ENCODE assay signal across 11 cellular contexts in genomic region chr17:49843774-49844350, GRCh38. TPM values are rescaled to one million over a fixed set of nuclear protein-coding genes. Genes with fewer than 3 reads are reported as not detected.
DNase-seq lines count a peak whose midpoint lies in the region; ATAC-seq and TF ChIP-seq lines count a peak whose summit lies in the region.
"Had no signal": no experiment of that assay in that cellular context is flagged by ENCODE, and none has a peak within 500 bp of the region (broad histone marks: within the 10 kb centered on the region; RNA-seq: fewer than 3 reads in every experiment).

No MANE protein-coding gene starts in this region.

- H3K36me3 Mint-ChIP-seq in endodermal cell (ENCODE audit: low read depth): peaks cover 23% of the 10 kb centered on the region
- peaks cover 15% of the 10 kb centered on the region for H3K36me3 Mint-ChIP-seq in stimulated activated effector memory CD8-positive, alpha-beta T cell treated with anti-CD3 and anti-CD28 coated beads, Interleukin-12 subunit alpha, Interleukin-12 subunit beta, amount 100 ng/mL, for 72 hours
- H3K36me3 Mint-ChIP-seq in activated T-helper 2 cell treated with anti-CD3 and anti-CD28 coated beads, Interferon-gamma antibody, Interleukin-2, Interleukin-4, amounts not matched to agents 10 μg/mL and 5 μg/mL and 100 μg/mL, durations not matched to agents 14 hours and 24 hours and 36 hours (ENCODE audit: low read depth): peaks cover 4% of the 10 kb centered on the region

- H3K4me3 ChIP-seq in left ventricle myocardium inferior (no peak overlapping the region), OCI-LY7 (ENCODE audit: low read depth, low read length, poor library complexity, severe bottlenecking) (no peak overlapping the region), endodermal cell (ENCODE audit: low read length) (no peak overlapping the region), tibial nerve (no peak overlapping the region)
- H3K4me3 ChIP-seq: skin epidermis had no signal

- H3K27me3 Mint-ChIP-seq in endodermal cell (ENCODE audit: insufficient read depth): no peaks in the 10 kb centered on the region
- no peaks in the 10 kb centered on the region for H3K27me3 Mint-ChIP-seq in activated T-helper 2 cell treated with anti-CD3 and anti-CD28 coated beads, Interferon-gamma antibody, Interleukin-2, Interleukin-4, amounts not matched to agents 10 μg/mL and 5 μg/mL and 100 μg/mL, durations not matched to agents 14 hours and 24 hours and 36 hours (ENCODE audit: low read depth)

- POLR2A ChIA-PET in OCI-LY7 (lab: Charles Lee): no interaction called here

- no peaks in the 10 kb centered on the region for H3K79me2 ChIP-seq in OCI-LY7 (ENCODE audit: insufficient read depth, low read depth, low read length)

- TF ChIP-seq POLR2A in tibial nerve (IDR thresholded peaks at IDR 0.05): no peak

- H3K9me3 ChIP-seq in left ventricle myocardium inferior (replicated peaks) (no peaks in the 10 kb centered on the region), OCI-LY7 (ENCODE audit: low read length) (no peaks in the 10 kb centered on the region), endodermal cell (ENCODE audit: control insufficient read depth, low read length) (no peaks in the 10 kb centered on the region), tibial nerve (no peaks in the 10 kb centered on the region)

- no peak overlapping the region for H3K9ac ChIP-seq in endodermal cell (ENCODE audit: extremely low read depth, low read length, poor library complexity, severe bottlenecking)

- H3K36me3 ChIP-seq in left ventricle myocardium inferior (peaks cover 8% of the 10 kb centered on the region), OCI-LY7 (ENCODE audit: insufficient read depth, low read length) (no peaks in the 10 kb centered on the region), endodermal cell (ENCODE audit: control insufficient read depth, insufficient read depth, low read length) (peaks cover 5% of the 10 kb centered on the region), tibial nerve (peaks cover 0 to 4% (median 0%) of the 10 kb centered on the region in 3 donors)

- H2AFZ ChIP-seq in OCI-LY7 (ENCODE audit: low read length): no peak overlapping the region

- peaks cover 48% of the 10 kb centered on the region for H3K4me1 ChIP-seq in left ventricle myocardium inferior
- no peaks in the 10 kb centered on the region for H3K4me1 ChIP-seq in OCI-LY7 (ENCODE audit: insufficient read depth, low read length, poor library complexity, severe bottlenecking)
- peaks cover 25% of the 10 kb centered on the region for H3K4me1 ChIP-seq in endodermal cell (ENCODE audit: control insufficient read depth, insufficient read depth, low read length)
- H3K4me1 ChIP-seq in tibial nerve: peaks cover 0 to 29% (median 8%) of the 10 kb centered on the region in 4 donors

- no peaks in the 10 kb centered on the region for H3K9me2 ChIP-seq in OCI-LY7 (ENCODE audit: insufficient read depth, low read length)

- CTCF ChIA-PET in OCI-LY7 (lab: Charles Lee; ENCODE audit: unreplicated experiment): no interaction called here

- no peak for TF ChIP-seq EP300 in tibial nerve (IDR thresholded peaks at IDR 0.05)

- H3K27me3 ChIP-seq in left ventricle myocardium inferior (ENCODE audit: low read depth) (no peaks in the 10 kb centered on the region), endodermal cell (ENCODE audit: control insufficient read depth, insufficient read depth, low read length, poor library complexity, severe bottlenecking) (no peaks in the 10 kb centered on the region), tibial nerve (no peaks in the 10 kb centered on the region)

- peak; percentile 29 for TF ChIP-seq CTCF in left ventricle myocardium inferior (IDR thresholded peaks at IDR 0.05; ENCODE audit: borderline replicate concordance)
- TF ChIP-seq CTCF in OCI-LY7 (conservative IDR thresholded peaks at IDR 0.05; ENCODE audit: low read length): peak; percentile 71
- TF ChIP-seq CTCF in endodermal cell (conservative IDR thresholded peaks at IDR 0.05): peak; percentile 77
- peak in 1 of 5 experiments; percentile 15 for TF ChIP-seq CTCF in tibial nerve (IDR thresholded peaks at IDR 0.05)

- DNase-seq in left ventricle myocardium inferior (no peak), left ventricle myocardium superior (no peak), OCI-LY7 (ENCODE audit: low spot score) (peak; percentile 27), endodermal cell (peak; percentile 89), ureter (ENCODE audit: low spot score) (no peak), tibial nerve (ENCODE audit: low spot score in 2 of 2) (no peak)
- DNase-seq in stimulated activated effector memory CD8-positive, alpha-beta T cell treated with anti-CD3 and anti-CD28 coated beads, Interleukin-12 subunit alpha, Interleukin-12 subunit beta, amount 100 ng/mL, for 72 hours (ENCODE audit: low spot score in 2 of 2): no peak
- no peak for DNase-seq in activated T-helper 2 cell treated with anti-CD3 and anti-CD28 coated beads, Interferon-gamma antibody, Interleukin-2, Interleukin-4, amounts not matched to agents 10 μg/mL and 5 μg/mL and 100 μg/mL, durations not matched to agents 14 hours and 24 hours and 36 hours (ENCODE audit: low spot score)
- DNase-seq: activated T-cell treated with anti-CD3 and anti-CD28 coated beads, Interleukin-2, amount 50 U/mL, for 4 hours; NCI-H526 treated with DMSO at 0.1 percent for 48 hours had no signal

- H3K9me3 Mint-ChIP-seq in endodermal cell: no peaks in the 10 kb centered on the region
- no peaks in the 10 kb centered on the region for H3K9me3 Mint-ChIP-seq in stimulated activated effector memory CD8-positive, alpha-beta T cell treated with anti-CD3 and anti-CD28 coated beads, Interleukin-12 subunit alpha, Interleukin-12 subunit beta, amount 100 ng/mL, for 72 hours
- H3K9me3 Mint-ChIP-seq in activated T-helper 2 cell treated with anti-CD3 and anti-CD28 coated beads, Interferon-gamma antibody, Interleukin-2, Interleukin-4, amounts not matched to agents 10 μg/mL and 5 μg/mL and 100 μg/mL, durations not matched to agents 14 hours and 24 hours and 36 hours: no peaks in the 10 kb centered on the region
- H3K9me3 Mint-ChIP-seq: activated T-cell treated with anti-CD3 and anti-CD28 coated beads, Interleukin-2, amount 50 U/mL, for 4 hours had no signal

- H3K27ac Mint-ChIP-seq in endodermal cell: no peak overlapping the region
- peak overlapping the region; percentile 8 for H3K27ac Mint-ChIP-seq in stimulated activated effector memory CD8-positive, alpha-beta T cell treated with anti-CD3 and anti-CD28 coated beads, Interleukin-12 subunit alpha, Interleukin-12 subunit beta, amount 100 ng/mL, for 72 hours
- no peak overlapping the region for H3K27ac Mint-ChIP-seq in activated T-helper 2 cell treated with anti-CD3 and anti-CD28 coated beads, Interferon-gamma antibody, Interleukin-2, Interleukin-4, amounts not matched to agents 10 μg/mL and 5 μg/mL and 100 μg/mL, durations not matched to agents 14 hours and 24 hours and 36 hours

- BruUV-seq in OCI-LY7 (replicated peaks; lab: Mats Ljungman, UMichigan): no TSS peak

- H3K4me3 Mint-ChIP-seq in endodermal cell: no peak overlapping the region
- H3K4me3 Mint-ChIP-seq in stimulated activated effector memory CD8-positive, alpha-beta T cell treated with anti-CD3 and anti-CD28 coated beads, Interleukin-12 subunit alpha, Interleukin-12 subunit beta, amount 100 ng/mL, for 72 hours: no peak overlapping the region
- H3K4me3 Mint-ChIP-seq in activated T-helper 2 cell treated with anti-CD3 and anti-CD28 coated beads, Interferon-gamma antibody, Interleukin-2, Interleukin-4, amounts not matched to agents 10 μg/mL and 5 μg/mL and 100 μg/mL, durations not matched to agents 14 hours and 24 hours and 36 hours (ENCODE audit: low read depth): no peak overlapping the region
- H3K4me3 Mint-ChIP-seq: activated T-cell treated with anti-CD3 and anti-CD28 coated beads, Interleukin-2, amount 50 U/mL, for 4 hours had no signal

- ATAC-seq in left ventricle myocardium superior: no peak
- ATAC-seq in stimulated activated effector memory CD8-positive, alpha-beta T cell treated with anti-CD3 and anti-CD28 coated beads, Interleukin-12 subunit alpha, Interleukin-12 subunit beta, amount 100 ng/mL, for 72 hours: no peak
- ATAC-seq: activated T-cell treated with anti-CD3 and anti-CD28 coated beads, Interleukin-2, amount 50 U/mL, for 4 hours had no signal

- H3K4me2 ChIP-seq in OCI-LY7 (ENCODE audit: low read length): no peak overlapping the region

- H4K20me1 ChIP-seq in OCI-LY7 (ENCODE audit: insufficient read depth, low read length): no peaks in the 10 kb centered on the region; the same call in 1 of the 2 replicates

- peaks cover 29% of the 10 kb centered on the region for H3K4me1 Mint-ChIP-seq in endodermal cell
- H3K4me1 Mint-ChIP-seq in stimulated activated effector memory CD8-positive, alpha-beta T cell treated with anti-CD3 and anti-CD28 coated beads, Interleukin-12 subunit alpha, Interleukin-12 subunit beta, amount 100 ng/mL, for 72 hours: peaks cover 4% of the 10 kb centered on the region
- H3K4me1 Mint-ChIP-seq in activated T-helper 2 cell treated with anti-CD3 and anti-CD28 coated beads, Interferon-gamma antibody, Interleukin-2, Interleukin-4, amounts not matched to agents 10 μg/mL and 5 μg/mL and 100 μg/mL, durations not matched to agents 14 hours and 24 hours and 36 hours (ENCODE audit: low read depth): peaks cover 4% of the 10 kb centered on the region

- intact Hi-C loops in left ventricle myocardium inferior (cut with micrococcal nuclease) (loop anchor here (10.0 kb wide), 1 partner anchor 279 kb away; no protein-coding TSS in a partner anchor), left ventricle myocardium superior (cut with micrococcal nuclease) (loop anchor here (10.0 kb wide), 1 partner anchor 139 kb away; the partner anchor contains the start of gene SLC35B1), OCI-LY7 (cut with micrococcal nuclease; ENCODE audit: unreplicated experiment) (no loop called here)
- intact Hi-C loops in activated T-helper 2 cell treated with anti-CD3 and anti-CD28 coated beads, Interferon-gamma antibody, Interleukin-2, Interleukin-4, amounts not matched to agents 10 μg/mL and 5 μg/mL and 100 μg/mL, durations not matched to agents 14 hours and 24 hours and 36 hours (cut with micrococcal nuclease): no loop called here

- WGBS in endodermal cell (ENCODE audit: insufficient coverage in 1 of 2, insufficient read length in 1 of 2), 2 experiments: 62 to 84% methylated on average over 2 to 6 of the region's 6 CpGs
- 76 to 89% methylated on average over 6 of the region's 6 CpGs for WGBS in tibial nerve, 2 donors

- H3K27ac ChIP-seq in left ventricle myocardium inferior (replicated peaks) (peak overlapping the region; percentile 82), OCI-LY7 (ENCODE audit: low read depth, low read length, poor library complexity, severe bottlenecking) (no peak overlapping the region), endodermal cell (ENCODE audit: low read depth, low read length) (no peak overlapping the region), tibial nerve (no peak overlapping the region)

RNA-seq across cellular contexts. Expression of gene TAC4, which starts 4.0 kb away (rescaled TPM):
- total RNA-seq in left ventricle myocardium inferior (0.44 TPM), left ventricle myocardium superior (not detected), OCI-LY7 (2022) (not detected in 2 replicates), endodermal cell (1 to 10 TPM; 1.5 to 3.2 TPM), ureter (not detected), tibial nerve (not detected)
- not detected in 2 replicates for total RNA-seq in OCI-LY7 (2014; rRNA removed; shearing (Covaris generic))
- polyA plus RNA-seq in endodermal cell (2013, experiment 1 of 2): not detected
- polyA plus RNA-seq in endodermal cell (2013, experiment 2 of 2): not detected
- total RNA-seq in activated T-helper 2 cell treated with anti-CD3 and anti-CD28 coated beads, Interferon-gamma antibody, Interleukin-2, Interleukin-4, amounts not matched to agents 10 μg/mL and 5 μg/mL and 100 μg/mL, durations not matched to agents 14 hours and 24 hours and 36 hours: not detected in 2 replicates
- total RNA-seq: activated T-cell treated with anti-CD3 and anti-CD28 coated beads, Interleukin-2, amount 50 U/mL, for 4 hours had no signal

RNA-seq across cellular contexts. Expression of gene KAT7, which starts 55.4 kb away (rescaled TPM):
- total RNA-seq in left ventricle myocardium inferior (52.6 TPM), left ventricle myocardium superior (52.8 TPM), OCI-LY7 (2022) (70.3 and 76.8 TPM in 2 replicates), endodermal cell (10 to 100 TPM; 77.8 to 80.5 TPM), ureter (98.2 TPM), tibial nerve (10 to 100 TPM; 31.6 to 45.6 (median 42.0) TPM)
- 41.0 and 43.3 TPM in 2 replicates for total RNA-seq in OCI-LY7 (2014; rRNA removed; shearing (Covaris generic))
- 67.6 TPM for polyA plus RNA-seq in endodermal cell (2013, experiment 1 of 2)
- 54.9 TPM for polyA plus RNA-seq in endodermal cell (2013, experiment 2 of 2)
- total RNA-seq in activated T-helper 2 cell treated with anti-CD3 and anti-CD28 coated beads, Interferon-gamma antibody, Interleukin-2, Interleukin-4, amounts not matched to agents 10 μg/mL and 5 μg/mL and 100 μg/mL, durations not matched to agents 14 hours and 24 hours and 36 hours: 62.1 and 65.0 TPM in 2 replicates

Comparison
In these comparisons a context has a peak if more than half of its experiments do, and no peak if none do; other contexts are left out.
1. DNase-seq: peak in OCI-LY7 (single experiment) and endodermal cell (single experiment); none in left ventricle myocardium inferior (single experiment), left ventricle myocardium superior (single experiment), stimulated activated effector memory CD8-positive, alpha-beta T cell treated with anti-CD3 and anti-CD28 coated beads, Interleukin-12 subunit alpha, Interleukin-12 subunit beta, amount 100 ng/mL, for 72 hours (0 of 2), activated T-helper 2 cell treated with anti-CD3 and anti-CD28 coated beads, Interferon-gamma antibody, Interleukin-2, Interleukin-4, amounts not matched to agents 10 μg/mL and 5 μg/mL and 100 μg/mL, durations not matched to agents 14 hours and 24 hours and 36 hours (single experiment), ureter (single experiment) and tibial nerve (0 of 2).
2. intact Hi-C loops: an anchor here in left ventricle myocardium inferior (10.0 kb wide) and left ventricle myocardium superior (10.0 kb wide); none called in OCI-LY7 and activated T-helper 2 cell treated with anti-CD3 and anti-CD28 coated beads, Interferon-gamma antibody, Interleukin-2, Interleukin-4, amounts not matched to agents 10 μg/mL and 5 μg/mL and 100 μg/mL, durations not matched to agents 14 hours and 24 hours and 36 hours.